10 cellular contexts compared by ENCODE assay signal in the genomic region with DNA sequence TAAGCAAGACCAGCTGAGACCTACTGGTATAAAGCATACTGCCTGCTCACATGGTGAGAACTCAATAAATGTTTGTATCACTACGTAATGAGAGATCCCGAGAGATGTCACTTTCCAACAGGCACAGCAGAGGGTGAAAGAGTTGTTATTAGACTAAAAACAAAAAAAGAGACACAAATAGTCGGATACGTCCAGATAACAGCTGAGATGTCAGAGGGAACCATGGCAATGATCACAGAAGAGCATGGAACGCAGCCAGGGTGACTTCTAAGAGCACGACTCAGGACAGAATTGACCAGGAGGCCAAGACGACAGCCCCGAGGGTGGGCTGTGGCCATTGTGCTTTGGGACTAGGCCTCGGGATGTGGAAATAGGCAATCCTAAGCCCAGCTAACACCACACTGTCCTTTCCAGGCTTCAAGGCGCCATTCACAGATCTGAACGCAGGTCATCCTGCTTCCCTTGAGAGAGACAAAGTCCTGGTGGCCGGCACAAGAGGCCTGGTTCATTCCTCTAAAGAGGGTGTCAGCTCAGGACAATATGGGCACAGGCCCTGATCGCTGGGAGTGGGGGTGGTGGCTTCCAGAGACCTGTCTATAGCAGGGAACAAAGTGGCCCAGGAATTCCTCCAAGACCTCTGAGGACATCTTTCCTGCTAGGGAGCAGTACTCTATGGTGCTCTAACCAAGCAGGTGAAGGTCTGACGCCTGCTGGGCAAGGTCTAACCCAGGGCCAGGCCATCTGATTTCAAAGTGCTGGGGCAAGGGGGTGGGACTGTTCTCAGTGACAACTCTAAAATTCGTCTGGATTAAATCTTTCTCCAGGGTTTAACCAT. TPM values are rescaled to one million over a fixed set of nuclear protein-coding genes. Genes with fewer than 3 reads are reported as not detected.
DNase-seq lines count a peak whose midpoint lies in the region; ATAC-seq, FAIRE-seq and TF ChIP-seq lines count a peak whose summit lies in the region.
"Had no signal": no experiment of that assay in that cellular context is flagged by ENCODE, and none has a peak within 500 bp of the region (broad histone marks: within the 10 kb centered on the region; RNA-seq: fewer than 3 reads in every experiment).

No MANE protein-coding gene starts in this region.

- no peaks in the 10 kb centered on the region for H3K9me3 ChIP-seq in small intestine (ENCODE audit: control insufficient read depth, low read depth)
- H3K9me3 ChIP-seq: uterus had no signal

- peaks cover 0 to 2% of the 10 kb centered on the region in 2 donors for H3K4me1 ChIP-seq in small intestine (ENCODE audit: control insufficient read depth in 2 of 2, insufficient read depth in 1 of 2, low read depth in 1 of 2, low read length in 1 of 2)

- no peak for ATAC-seq in left cardiac atrium
- ATAC-seq: activated CD8-positive, alpha-beta memory T cell treated with anti-CD3 and anti-CD28 coated beads, Interleukin-2, amount 10 ng/mL, durations not matched to agents 7 days and 5 days had no signal

- no peak overlapping the region for H3K4me3 ChIP-seq in small intestine (ENCODE audit: low read depth in 1 of 2, low read length in 2 of 2)
- H3K4me3 ChIP-seq: uterus had no signal

- intact Hi-C loops in left cardiac atrium (cut with DNase I), result no loop called here

- no peaks in the 10 kb centered on the region for H3K36me3 ChIP-seq in small intestine (ENCODE audit: control insufficient read depth in 2 of 2, insufficient read depth in 2 of 2, low read length in 2 of 2)
- H3K36me3 ChIP-seq: uterus had no signal

- H3K27ac ChIP-seq in RWPE1 (peak overlapping the region; percentile 90), small intestine (ENCODE audit: low read depth in 1 of 2, low read length in 1 of 2) (no peak overlapping the region)

- FAIRE-seq in small intestine (lab: Jason Lieb, UNC), result no peak

- CTCF ChIA-PET in RWPE1 (lab: Yijun Ruan, JAX), result interaction anchor here (0.6 to 0.8 kb wide), 2 partner anchors 43 to 151 kb away, joined by 3 to 4 read pairs; no protein-coding TSS in a partner anchor

- POLR2A ChIA-PET in RWPE1 (lab: Yijun Ruan, JAX; ENCODE audit: low non-redundant PET), result no interaction called here

- WGBS in small intestine, 3 donors, result 75 to 77% (median 77%) methylated on average over 15 of the region's 15 CpGs

- TF ChIP-seq CTCF in RWPE1 (conservative IDR thresholded peaks at IDR 0.05; ENCODE audit: low read depth), result no peak

- no peak for DNase-seq in RWPE1 (ENCODE audit: low spot score)
- DNase-seq in left cardiac atrium, result peak; percentile 36
- DNase-seq in small intestine, result peak; percentile 27
- DNase-seq in HCEC 1CT, result no peak
- DNase-seq in GM03348 (ENCODE audit: low spot score), result no peak
- DNase-seq: activated CD8-positive, alpha-beta memory T cell treated with anti-CD3 and anti-CD28 coated beads, Interleukin-2, amount 10 ng/mL, durations not matched to agents 7 days and 5 days; DMS153; islet precursor cell; NCI-H2029; uterus had no signal

- no peaks in the 10 kb centered on the region for H3K27me3 ChIP-seq in small intestine (ENCODE audit: control insufficient read depth in 2 of 2, insufficient read depth in 2 of 2, low read length in 2 of 2)
- H3K27me3 ChIP-seq: uterus had no signal

RNA-seq across cellular contexts. Expression of a gene that starts 3.2 kb away (rescaled TPM):
- 10 to 100 TPM; 31.4 to 39.4 TPM for total RNA-seq in left cardiac atrium
- polyA plus RNA-seq in small intestine, result 100 to 1,000 TPM in 2 of 3 donors, 10 to 100 TPM in 1; 64.9 to 108 (median 101) TPM

RNA-seq across cellular contexts. Expression of a gene that starts 5.3 kb away (rescaled TPM):
- total RNA-seq in left cardiac atrium, result 1 to 10 TPM; 5.2 to 8.4 TPM
- polyA plus RNA-seq in small intestine, result 10 to 100 TPM in 1 of 3 donors, 1 to 10 TPM in 2; 4.0 to 13.5 (median 5.9) TPM

RNA-seq across cellular contexts. Expression of a gene that starts 53.8 kb away (rescaled TPM):
- total RNA-seq in left cardiac atrium, result 10 to 100 TPM; 21.1 to 22.3 TPM
- polyA plus RNA-seq in small intestine, result 10 to 100 TPM; 27.0 to 45.1 (median 43.8) TPM

RNA-seq across cellular contexts. Expression of a gene that starts 58.5 kb away (rescaled TPM):
- 1 to 10 TPM; 4.8 to 8.2 TPM for total RNA-seq in left cardiac atrium
- 100 to 1,000 TPM in 2 of 3 donors, 10 to 100 TPM in 1; 85.8 to 261 (median 194) TPM for polyA plus RNA-seq in small intestine

Comparison
In these comparisons a context has a peak if more than half of its experiments do, and no peak if none do; other contexts are left out.
1. DNase-seq: peak in left cardiac atrium (single experiment) and small intestine (single experiment); none in RWPE1 (single experiment), HCEC 1CT (single experiment) and GM03348 (single experiment).